8 cellular contexts compared by ENCODE assay signal in genomic region chr7:24979470-24979862, GRCh38. TPM values are rescaled to one million over a fixed set of nuclear protein-coding genes. Genes with fewer than 3 reads are reported as not detected.
DNase-seq lines count a peak whose midpoint lies in the region; ATAC-seq, FAIRE-seq and TF ChIP-seq lines count a peak whose summit lies in the region.

No MANE protein-coding gene starts in this region.

- CTCF ChIA-PET in H1 (lab: Charles Lee; ENCODE audit: partially characterized antibody) = interaction anchor here (0.6 to 3.0 kb wide), 23 partner anchors 13 to 167 kb away, joined by 3 to 26 read pairs (median 4); no protein-coding TSS in a partner anchor

- H3K36me3 Mint-ChIP-seq in stimulated activated memory B cell treated with anti-CD40 and anti-IgM and Interleukin-4, amounts not matched to agents 10 μg/mL and 1 μg/mL and 100 μg/mL, for 72 hours = peaks cover 5% of the 10 kb centered on the region

- H3K4ac ChIP-seq in H1 (replicated peaks; ENCODE audit: insufficient read length, low read depth, low read length) = no peak overlapping the region

- peak in 1 of 2 experiments; percentile 56; a peak in 1 of 3 replicates for TF ChIP-seq POLR2A in H1 (IDR thresholded peaks at IDR 0.05; ENCODE audit: control extremely low read depth in 1 of 2, low read depth in 2 of 2, low read length in 2 of 2)

- H3K4me1 ChIP-seq in H1 (replicated peaks in 1 of 4; ENCODE audit: control insufficient read depth in 3 of 4, insufficient read depth in 4 of 4, low read length in 3 of 4) (peaks cover 6 to 14% (median 10%) of the 10 kb centered on the region in 4 experiments), mucosa of stomach (ENCODE audit: control insufficient read depth, insufficient read depth, low read length) (peaks cover 13% of the 10 kb centered on the region)

- POLR2A ChIA-PET in H1 (lab: Charles Lee; ENCODE audit: partially characterized antibody) = interaction anchor here (0.5 to 2.0 kb wide), 12 partner anchors 9 to 1234 kb away, joined by 3 to 7 read pairs (median 3); partner anchors contain the start of genes CYCS and PALS2

- intact Hi-C loops in Right ventricle myocardium inferior (cut with DNase I) (loop anchor here (2.0 to 5.0 kb wide), 2 partner anchors 52 to 85 kb away; no protein-coding TSS in a partner anchor), cardiac septum (cut with DNase I) (loop anchor here (2.0 kb wide), 1 partner anchor 159 kb away; no protein-coding TSS in a partner anchor)

- no peak overlapping the region for H3K23ac ChIP-seq in H1 (ENCODE audit: insufficient read length)

- H3K14ac ChIP-seq in H1 (ENCODE audit: insufficient read length) = no peak overlapping the region

- no peak overlapping the region for H3K56ac ChIP-seq in H1 (replicated peaks; ENCODE audit: insufficient read length, low read depth, low read length)

- 0 out of 2 replicates have a peak overlapping the region, but pooled peaks have one; percentile 45 for H2BK5ac ChIP-seq in H1 (ENCODE audit: low read depth, low read length)

- TF ChIP-seq RAD21 in H1 (IDR thresholded peaks at IDR 0.05 in 1 of 2, conservative IDR thresholded peaks at IDR 0.05 in 1 of 2; ENCODE audit: low read depth in 2 of 2, low read length in 2 of 2) = peak in 1 of 2 experiments; percentile 48; a peak in 2 of 4 replicates

- peak overlapping the region; percentile 3; the same call in 1 of the 2 replicates for H2AFZ ChIP-seq in H1 (ENCODE audit: low read length)

- 1% methylated on average over 31 of the region's 42 CpGs; no CpG with 5 or more reads in 1 of the 2 experiments for WGBS in H1 (ENCODE audit: extremely low coverage in 1 of 2, insufficient coverage in 1 of 2, insufficient read length in 1 of 2, insufficient replicate concordance in 2 of 2, low coverage in 1 of 2, low lambda C conversion rate in 2 of 2, missing lambda C conversion rate in 1 of 2), 2 experiments

- H4K8ac ChIP-seq in H1 (ENCODE audit: extremely low read depth, insufficient read depth, low read length) = peak overlapping the region; percentile 82; the same call in 1 of the 2 replicates

- H3K79me1 ChIP-seq in H1 (ENCODE audit: low read depth, low read length) = no peaks in the 10 kb centered on the region; the same call in 1 of the 2 replicates

- no peak overlapping the region for H4K5ac ChIP-seq in H1 (ENCODE audit: insufficient read length, low read depth, low read length)

- TF ChIP-seq CTCF in H1 (IDR thresholded peaks at IDR 0.05; ENCODE audit: control extremely low read depth in 1 of 3, insufficient read depth in 1 of 3, low read depth in 1 of 3, low read length in 3 of 3) = peak; percentile 39 to 66 (median 50)

- H3K79me2 ChIP-seq in H1 (ENCODE audit: control insufficient read depth in 1 of 2, insufficient read depth in 2 of 2, low read length in 2 of 2) = peaks cover 0 to 20% of the 10 kb centered on the region in 2 experiments; a peak in 2 of 4 replicates

- H3K4me1 Mint-ChIP-seq in stimulated activated memory B cell treated with anti-CD40 and anti-IgM and Interleukin-4, amounts not matched to agents 10 μg/mL and 1 μg/mL and 100 μg/mL, for 72 hours = peaks cover 61% of the 10 kb centered on the region

- DNase-seq in Right ventricle myocardium inferior (ENCODE audit: missing footprints) (peak; percentile 81), cardiac septum (ENCODE audit: low spot score) (no peak), NCI-H345 (lab: John Stamatoyannopoulos, UW) (peak; percentile 52), H1 (ENCODE audit: low read depth in 1 of 2, low spot score in 2 of 2) (peak; percentile 25 to 82)
- peak; percentile 88 for DNase-seq in activated CD8-positive, alpha-beta memory T cell treated with anti-CD3 and anti-CD28 coated beads for 24 hours

- peaks cover 8 to 36% (median 28%) of the 10 kb centered on the region in 4 experiments for H3K27me3 ChIP-seq in H1 (replicated peaks in 1 of 4; ENCODE audit: control insufficient read depth in 3 of 4, extremely low read depth in 1 of 4, insufficient read depth in 3 of 4, low read length in 3 of 4)
- H3K27me3 ChIP-seq in mucosa of stomach (ENCODE audit: control insufficient read depth, insufficient read depth, low read length) = no peaks in the 10 kb centered on the region

- H3K18ac ChIP-seq in H1 (ENCODE audit: extremely low read depth, low read length) = peak overlapping the region; percentile 56; the same call in 1 of the 2 replicates

- no peak overlapping the region for H2AK5ac ChIP-seq in H1 (ENCODE audit: low read depth, low read length)

- no peaks in the 10 kb centered on the region for H3K9me3 Mint-ChIP-seq in stimulated activated memory B cell treated with anti-CD40 and anti-IgM and Interleukin-4, amounts not matched to agents 10 μg/mL and 1 μg/mL and 100 μg/mL, for 72 hours

- no peak overlapping the region for H2BK20ac ChIP-seq in H1 (ENCODE audit: low read length)

- peaks cover 21% of the 10 kb centered on the region; the same call in 1 of the 2 replicates for H3K23me2 ChIP-seq in H1 (ENCODE audit: low read depth, low read length)

- H2BK12ac ChIP-seq in H1 (ENCODE audit: low read depth, low read length) = no peak overlapping the region

- no peak overlapping the region for H3K27ac ChIP-seq in H1 (ENCODE audit: low read depth, low read length)

- H4K91ac ChIP-seq in H1 (replicated peaks; ENCODE audit: insufficient read length, low read length) = no peak overlapping the region

- H3K27me3 Mint-ChIP-seq in stimulated activated memory B cell treated with anti-CD40 and anti-IgM and Interleukin-4, amounts not matched to agents 10 μg/mL and 1 μg/mL and 100 μg/mL, for 72 hours = no peaks in the 10 kb centered on the region

- no peak overlapping the region for H2BK15ac ChIP-seq in H1 (ENCODE audit: low read length)

- peak overlapping the region; percentile 76 to 78 for H3K4me2 ChIP-seq in H1 (ENCODE audit: insufficient read depth in 1 of 2, low read depth in 2 of 2, low read length in 2 of 2)

- FAIRE-seq in H1 (lab: Jason Lieb, UNC) = no peak

- peak overlapping the region; percentile 36 to 79 (median 58) for H3K4me3 ChIP-seq in H1 (ENCODE audit: extremely low read depth in 1 of 4, insufficient read depth in 2 of 4, low read depth in 3 of 4, low read length in 4 of 4)
- peak overlapping the region; percentile 75 for H3K4me3 ChIP-seq in mucosa of stomach (ENCODE audit: low read length)

- H3K27ac Mint-ChIP-seq in stimulated activated memory B cell treated with anti-CD40 and anti-IgM and Interleukin-4, amounts not matched to agents 10 μg/mL and 1 μg/mL and 100 μg/mL, for 72 hours = peak overlapping the region; percentile 79

- H3K36me3 ChIP-seq in H1 (ENCODE audit: control insufficient read depth in 2 of 4, insufficient read depth in 4 of 4, low read length in 3 of 4) (no peaks in the 10 kb centered on the region), mucosa of stomach (ENCODE audit: control insufficient read depth, insufficient read depth, low read length) (no peaks in the 10 kb centered on the region)

- H4K20me1 ChIP-seq in H1 (replicated peaks in 1 of 2; ENCODE audit: control insufficient read depth in 1 of 2, insufficient read depth in 2 of 2, low read length in 2 of 2) = peaks cover 0 to 6% of the 10 kb centered on the region in 2 experiments

- no peak overlapping the region for H2BK120ac ChIP-seq in H1 (replicated peaks; ENCODE audit: low read depth, low read length)

- H3K9ac ChIP-seq in H1 (replicated peaks in 1 of 4; ENCODE audit: extremely low read depth in 1 of 4, low read depth in 3 of 4, low read length in 3 of 4) (peak overlapping the region in 3 of 4 experiments; percentile 45 to 76 (median 52); a peak in 5 of 7 replicates), mucosa of stomach (ENCODE audit: low read length) (peak overlapping the region; percentile 67)

- ATAC-seq in Right ventricle myocardium inferior (peak; percentile 58), HG02798 (IDR thresholded peaks at IDR 0.05; ENCODE audit: poor library complexity, unreplicated experiment) (peak; percentile 40)
- ATAC-seq in stimulated activated memory B cell treated with anti-CD40 and anti-IgM and Interleukin-4, amounts not matched to agents 10 μg/mL and 1 μg/mL and 100 μg/mL, for 72 hours = peak; percentile 68

- H3K9me3 ChIP-seq in H1 (ENCODE audit: insufficient read depth in 2 of 2, low read depth in 1 of 2, low read length in 1 of 2) (no peaks in the 10 kb centered on the region; a peak in 1 of 4 replicates), mucosa of stomach (ENCODE audit: control insufficient read depth, low read length) (no peaks in the 10 kb centered on the region)

- H3K4me3 Mint-ChIP-seq in stimulated activated memory B cell treated with anti-CD40 and anti-IgM and Interleukin-4, amounts not matched to agents 10 μg/mL and 1 μg/mL and 100 μg/mL, for 72 hours = peak overlapping the region; percentile 88

- TF ChIP-seq EP300 in H1 (IDR thresholded peaks at IDR 0.05; ENCODE audit: borderline replicate concordance in 1 of 2, low read depth in 2 of 2, low read length in 2 of 2) = no peak

TF ChIP-seq in H1, 55 proteins besides CTCF, POLR2A, EP300 and RAD21 (continues in another document):
- TF ChIP-seq SUZ12 (IDR thresholded peaks at IDR 0.05; ENCODE audit: low read length) = no peak
- TF ChIP-seq YY1 (IDR thresholded peaks at IDR 0.05; ENCODE audit: low read depth, low read length) = no peak
- TF ChIP-seq ASH2L (IDR thresholded peaks at IDR 0.05; ENCODE audit: low read length) = peak; percentile 85
- TF ChIP-seq EZH2 (IDR thresholded peaks at IDR 0.05; ENCODE audit: low read depth, low read length, severe bottlenecking) = no peak

RNA-seq across cellular contexts. Expression of gene OSBPL3, which starts 0.5 kb away (rescaled TPM):
- total RNA-seq in Right ventricle myocardium inferior (8.5 TPM), cardiac septum (2.4 TPM)
- total RNA-seq in H1 (2021; fragmentation: NEBNext Ultra II Directional; extraction: Animal tissue kit (Norgen Biotek cat#: 25700)) = 9.4 and 13.9 TPM in 2 replicates
- polyA plus RNA-seq in H1 (2011; rRNA removed) = 2.2 and 2.8 TPM in 2 replicates
- 4.4 TPM for polyA plus RNA-seq in H1 (2011; cell fraction: cytosol; rRNA removed)
- 8.4 TPM for polyA plus RNA-seq in H1 (2011; cell fraction: nucleus; rRNA removed)
- polyA plus RNA-seq in H1 (2012, experiment 1 of 2) = 3.6 to 7.1 TPM (median 5.6 TPM) in 4 replicates
- polyA plus RNA-seq in H1 (2012, experiment 2 of 2) = 0.46 TPM
- 5.0 TPM for polyA plus RNA-seq in H1 (2013, experiment 1 of 2)
- polyA plus RNA-seq in H1 (2013, experiment 2 of 2) = 4.4 TPM
- polyA minus RNA-seq in H1 (2011; rRNA and poly(A)+ RNA removed) = 12.0 and 13.7 TPM in 2 replicates
- 6.8 TPM for polyA minus RNA-seq in H1 (2011; cell fraction: cytosol; rRNA and poly(A)+ RNA removed)
- 17.8 TPM for polyA minus RNA-seq in H1 (2011; cell fraction: nucleus; rRNA and poly(A)+ RNA removed)
